1 cellular context compared by ENCODE assay signal in the genomic region with DNA sequence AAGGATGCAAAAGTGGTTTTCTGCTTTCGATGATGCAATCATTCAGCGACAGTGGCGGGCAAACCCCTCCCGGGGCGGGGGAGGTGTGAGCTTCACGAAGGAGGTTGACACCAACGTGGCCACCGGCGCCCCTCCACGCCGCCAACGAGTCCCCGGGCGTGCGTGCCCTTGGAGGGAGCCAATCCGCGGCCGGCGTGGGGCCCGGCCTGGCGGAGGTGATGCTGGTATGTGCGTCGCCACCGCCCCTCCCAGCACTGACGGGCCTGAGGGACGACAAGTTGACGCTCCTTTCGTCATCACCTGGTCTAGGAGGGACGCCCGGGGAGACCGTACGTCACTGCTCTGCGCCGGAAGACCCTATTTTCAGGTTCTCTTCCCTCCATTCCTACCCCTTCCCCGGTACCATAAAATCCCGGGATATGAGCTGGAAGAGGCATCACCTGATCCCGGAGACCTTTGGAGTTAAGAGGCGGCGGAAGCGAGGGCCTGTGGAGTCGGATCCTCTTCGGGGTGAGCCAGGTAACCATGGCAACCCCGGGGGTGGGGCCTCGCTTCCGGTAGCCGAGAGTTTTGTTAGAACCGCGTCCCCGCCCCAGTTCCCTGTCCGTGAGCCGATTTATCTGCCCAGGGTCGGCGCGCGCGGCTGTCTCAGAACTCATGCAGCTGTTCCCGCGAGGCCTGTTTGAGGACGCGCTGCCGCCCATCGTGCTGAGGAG.
A peak's percentile ranks its signal among the peaks of the same experiment; 100 is the strongest.
TF ChIP-seq lines count a peak whose summit lies in the region.

A gene (minus strand): TSS at position 146 of the 716 bp plus-strand sequence. CDS start 463 bp downstream, outside the sequence.

TF ChIP-seq in K562, 482 proteins besides CTCF, POLR2A, EP300 and RAD21 (continued from another document and continues in another):
- TF ChIP-seq, protein P1, sequence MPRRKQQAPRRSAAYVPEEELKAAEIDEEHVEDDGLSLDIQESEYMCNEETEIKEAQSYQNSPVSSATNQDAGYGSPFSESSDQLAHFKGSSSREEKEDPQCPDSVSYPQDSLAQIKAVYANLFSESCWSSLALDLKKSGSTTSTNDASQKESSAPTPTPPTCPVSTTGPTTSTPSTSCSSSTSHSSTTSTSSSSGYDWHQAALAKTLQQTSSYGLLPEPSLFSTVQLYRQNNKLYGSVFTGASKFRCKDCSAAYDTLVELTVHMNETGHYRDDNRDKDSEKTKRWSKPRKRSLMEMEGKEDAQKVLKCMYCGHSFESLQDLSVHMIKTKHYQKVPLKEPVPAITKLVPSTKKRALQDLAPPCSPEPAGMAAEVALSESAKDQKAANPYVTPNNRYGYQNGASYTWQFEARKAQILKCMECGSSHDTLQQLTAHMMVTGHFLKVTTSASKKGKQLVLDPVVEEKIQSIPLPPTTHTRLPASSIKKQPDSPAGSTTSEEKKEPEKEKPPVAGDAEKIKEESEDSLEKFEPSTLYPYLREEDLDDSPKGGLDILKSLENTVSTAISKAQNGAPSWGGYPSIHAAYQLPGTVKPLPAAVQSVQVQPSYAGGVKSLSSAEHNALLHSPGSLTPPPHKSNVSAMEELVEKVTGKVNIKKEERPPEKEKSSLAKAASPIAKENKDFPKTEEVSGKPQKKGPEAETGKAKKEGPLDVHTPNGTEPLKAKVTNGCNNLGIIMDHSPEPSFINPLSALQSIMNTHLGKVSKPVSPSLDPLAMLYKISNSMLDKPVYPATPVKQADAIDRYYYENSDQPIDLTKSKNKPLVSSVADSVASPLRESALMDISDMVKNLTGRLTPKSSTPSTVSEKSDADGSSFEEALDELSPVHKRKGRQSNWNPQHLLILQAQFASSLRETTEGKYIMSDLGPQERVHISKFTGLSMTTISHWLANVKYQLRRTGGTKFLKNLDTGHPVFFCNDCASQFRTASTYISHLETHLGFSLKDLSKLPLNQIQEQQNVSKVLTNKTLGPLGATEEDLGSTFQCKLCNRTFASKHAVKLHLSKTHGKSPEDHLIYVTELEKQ (CRISPR knock-in tag; IDR thresholded peaks at IDR 0.05) = 0 out of 2 replicates have a peak, but pooled peaks have one; percentile 61
- TF ChIP-seq HSF4 (CRISPR knock-in tag; IDR thresholded peaks at IDR 0.05; ENCODE audit: borderline replicate concordance) (no peak), CCAR2 (IDR thresholded peaks at IDR 0.05; ENCODE audit: low read depth, low read length) (no peak), TEAD1 (CRISPR knock-in tag; IDR thresholded peaks at IDR 0.05) (peak; percentile 91 to 99), BCL6 (CRISPR knock-in tag; IDR thresholded peaks at IDR 0.05) (no peak), NFYB (IDR thresholded peaks at IDR 0.05; ENCODE audit: extremely low read depth, insufficient read length) (peak; percentile 54), SNRNP70 (optimal IDR thresholded peaks at IDR 0.05; ENCODE audit: low read depth, low read length) (no peak), ZNF140 (CRISPR knock-in tag; IDR thresholded peaks at IDR 0.05) (no peak), STAT5A (IDR thresholded peaks at IDR 0.05; ENCODE audit: borderline replicate concordance, low read length) (0 out of 2 replicates have a peak, but pooled peaks have one; percentile 25), RBFOX2 (IDR thresholded peaks at IDR 0.05; ENCODE audit: low read depth, low read length) (peak; percentile 97), ZNF143 (CRISPR knock-in tag; IDR thresholded peaks at IDR 0.05) (peak; percentile 39; the same call in 1 of the 2 replicates), POLR2B (IDR thresholded peaks at IDR 0.05; ENCODE audit: low read depth, partially characterized antibody) (peak; percentile 70), MYBL2 (IDR thresholded peaks at IDR 0.05; ENCODE audit: low read depth) (no peak), MYBL2 (CRISPR knock-in tag; IDR thresholded peaks at IDR 0.05; ENCODE audit: borderline replicate concordance) (no peak)
- TF ChIP-seq, protein P2, sequence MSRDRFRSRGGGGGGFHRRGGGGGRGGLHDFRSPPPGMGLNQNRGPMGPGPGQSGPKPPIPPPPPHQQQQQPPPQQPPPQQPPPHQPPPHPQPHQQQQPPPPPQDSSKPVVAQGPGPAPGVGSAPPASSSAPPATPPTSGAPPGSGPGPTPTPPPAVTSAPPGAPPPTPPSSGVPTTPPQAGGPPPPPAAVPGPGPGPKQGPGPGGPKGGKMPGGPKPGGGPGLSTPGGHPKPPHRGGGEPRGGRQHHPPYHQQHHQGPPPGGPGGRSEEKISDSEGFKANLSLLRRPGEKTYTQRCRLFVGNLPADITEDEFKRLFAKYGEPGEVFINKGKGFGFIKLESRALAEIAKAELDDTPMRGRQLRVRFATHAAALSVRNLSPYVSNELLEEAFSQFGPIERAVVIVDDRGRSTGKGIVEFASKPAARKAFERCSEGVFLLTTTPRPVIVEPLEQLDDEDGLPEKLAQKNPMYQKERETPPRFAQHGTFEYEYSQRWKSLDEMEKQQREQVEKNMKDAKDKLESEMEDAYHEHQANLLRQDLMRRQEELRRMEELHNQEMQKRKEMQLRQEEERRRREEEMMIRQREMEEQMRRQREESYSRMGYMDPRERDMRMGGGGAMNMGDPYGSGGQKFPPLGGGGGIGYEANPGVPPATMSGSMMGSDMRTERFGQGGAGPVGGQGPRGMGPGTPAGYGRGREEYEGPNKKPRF (IDR thresholded peaks at IDR 0.05; ENCODE audit: low read depth, low read length) = no peak
- TF ChIP-seq, protein P3, sequence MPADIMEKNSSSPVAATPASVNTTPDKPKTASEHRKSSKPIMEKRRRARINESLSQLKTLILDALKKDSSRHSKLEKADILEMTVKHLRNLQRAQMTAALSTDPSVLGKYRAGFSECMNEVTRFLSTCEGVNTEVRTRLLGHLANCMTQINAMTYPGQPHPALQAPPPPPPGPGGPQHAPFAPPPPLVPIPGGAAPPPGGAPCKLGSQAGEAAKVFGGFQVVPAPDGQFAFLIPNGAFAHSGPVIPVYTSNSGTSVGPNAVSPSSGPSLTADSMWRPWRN (IDR thresholded peaks at IDR 0.05; ENCODE audit: low read depth) = peak; percentile 10; the same call in 1 of the 2 replicates
- TF ChIP-seq, protein P4, sequence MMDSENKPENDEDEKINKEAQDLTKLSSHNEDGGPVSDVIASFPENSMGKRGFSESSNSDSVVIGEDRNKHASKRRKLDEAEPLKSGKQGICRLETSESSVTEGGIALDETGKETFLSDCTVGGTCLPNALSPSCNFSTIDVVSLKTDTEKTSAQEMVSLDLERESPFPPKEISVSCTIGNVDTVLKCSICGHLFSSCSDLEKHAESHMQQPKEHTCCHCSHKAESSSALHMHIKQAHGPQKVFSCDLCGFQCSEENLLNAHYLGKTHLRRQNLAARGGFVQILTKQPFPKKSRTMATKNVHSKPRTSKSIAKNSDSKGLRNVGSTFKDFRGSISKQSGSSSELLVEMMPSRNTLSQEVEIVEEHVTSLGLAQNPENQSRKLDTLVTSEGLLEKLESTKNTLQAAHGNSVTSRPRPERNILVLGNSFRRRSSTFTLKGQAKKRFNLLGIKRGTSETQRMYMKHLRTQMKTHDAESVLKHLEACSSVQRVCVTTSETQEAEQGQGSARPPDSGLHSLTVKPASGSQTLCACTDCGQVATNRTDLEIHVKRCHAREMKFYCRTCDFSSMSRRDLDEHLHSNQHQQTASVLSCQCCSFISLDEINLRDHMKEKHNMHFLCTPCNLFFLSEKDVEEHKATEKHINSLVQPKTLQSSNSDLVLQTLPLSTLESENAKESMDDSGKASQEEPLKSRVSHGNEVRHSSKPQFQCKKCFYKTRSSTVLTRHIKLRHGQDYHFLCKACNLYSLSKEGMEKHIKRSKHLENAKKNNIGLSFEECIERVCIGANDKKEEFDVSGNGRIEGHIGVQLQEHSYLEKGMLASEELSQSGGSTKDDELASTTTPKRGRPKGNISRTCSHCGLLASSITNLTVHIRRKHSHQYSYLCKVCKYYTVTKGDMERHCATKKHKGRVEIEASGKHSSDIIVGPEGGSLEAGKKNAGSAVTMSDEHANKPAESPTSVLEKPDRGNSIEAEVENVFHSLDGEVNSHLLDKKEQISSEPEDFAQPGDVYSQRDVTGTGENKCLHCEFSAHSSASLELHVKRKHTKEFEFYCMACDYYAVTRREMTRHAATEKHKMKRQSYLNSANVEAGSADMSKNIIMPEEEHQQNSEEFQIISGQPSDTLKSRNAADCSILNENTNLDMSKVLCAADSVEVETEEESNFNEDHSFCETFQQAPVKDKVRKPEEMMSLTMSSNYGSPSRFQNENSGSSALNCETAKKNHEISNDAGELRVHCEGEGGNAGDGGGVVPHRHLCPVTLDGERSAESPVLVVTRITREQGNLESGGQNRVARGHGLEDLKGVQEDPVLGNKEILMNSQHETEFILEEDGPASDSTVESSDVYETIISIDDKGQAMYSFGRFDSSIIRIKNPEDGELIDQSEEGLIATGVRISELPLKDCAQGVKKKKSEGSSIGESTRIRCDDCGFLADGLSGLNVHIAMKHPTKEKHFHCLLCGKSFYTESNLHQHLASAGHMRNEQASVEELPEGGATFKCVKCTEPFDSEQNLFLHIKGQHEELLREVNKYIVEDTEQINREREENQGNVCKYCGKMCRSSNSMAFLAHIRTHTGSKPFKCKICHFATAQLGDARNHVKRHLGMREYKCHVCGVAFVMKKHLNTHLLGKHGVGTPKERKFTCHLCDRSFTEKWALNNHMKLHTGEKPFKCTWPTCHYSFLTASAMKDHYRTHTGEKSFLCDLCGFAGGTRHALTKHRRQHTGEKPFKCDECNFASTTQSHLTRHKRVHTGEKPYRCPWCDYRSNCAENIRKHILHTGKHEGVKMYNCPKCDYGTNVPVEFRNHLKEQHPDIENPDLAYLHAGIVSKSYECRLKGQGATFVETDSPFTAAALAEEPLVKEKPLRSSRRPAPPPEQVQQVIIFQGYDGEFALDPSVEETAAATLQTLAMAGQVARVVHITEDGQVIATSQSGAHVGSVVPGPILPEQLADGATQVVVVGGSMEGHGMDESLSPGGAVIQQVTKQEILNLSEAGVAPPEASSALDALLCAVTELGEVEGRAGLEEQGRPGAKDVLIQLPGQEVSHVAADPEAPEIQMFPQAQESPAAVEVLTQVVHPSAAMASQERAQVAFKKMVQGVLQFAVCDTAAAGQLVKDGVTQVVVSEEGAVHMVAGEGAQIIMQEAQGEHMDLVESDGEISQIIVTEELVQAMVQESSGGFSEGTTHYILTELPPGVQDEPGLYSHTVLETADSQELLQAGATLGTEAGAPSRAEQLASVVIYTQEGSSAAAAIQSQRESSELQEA (IDR thresholded peaks at IDR 0.05; ENCODE audit: low read depth) = no peak
- TF ChIP-seq, protein P5, sequence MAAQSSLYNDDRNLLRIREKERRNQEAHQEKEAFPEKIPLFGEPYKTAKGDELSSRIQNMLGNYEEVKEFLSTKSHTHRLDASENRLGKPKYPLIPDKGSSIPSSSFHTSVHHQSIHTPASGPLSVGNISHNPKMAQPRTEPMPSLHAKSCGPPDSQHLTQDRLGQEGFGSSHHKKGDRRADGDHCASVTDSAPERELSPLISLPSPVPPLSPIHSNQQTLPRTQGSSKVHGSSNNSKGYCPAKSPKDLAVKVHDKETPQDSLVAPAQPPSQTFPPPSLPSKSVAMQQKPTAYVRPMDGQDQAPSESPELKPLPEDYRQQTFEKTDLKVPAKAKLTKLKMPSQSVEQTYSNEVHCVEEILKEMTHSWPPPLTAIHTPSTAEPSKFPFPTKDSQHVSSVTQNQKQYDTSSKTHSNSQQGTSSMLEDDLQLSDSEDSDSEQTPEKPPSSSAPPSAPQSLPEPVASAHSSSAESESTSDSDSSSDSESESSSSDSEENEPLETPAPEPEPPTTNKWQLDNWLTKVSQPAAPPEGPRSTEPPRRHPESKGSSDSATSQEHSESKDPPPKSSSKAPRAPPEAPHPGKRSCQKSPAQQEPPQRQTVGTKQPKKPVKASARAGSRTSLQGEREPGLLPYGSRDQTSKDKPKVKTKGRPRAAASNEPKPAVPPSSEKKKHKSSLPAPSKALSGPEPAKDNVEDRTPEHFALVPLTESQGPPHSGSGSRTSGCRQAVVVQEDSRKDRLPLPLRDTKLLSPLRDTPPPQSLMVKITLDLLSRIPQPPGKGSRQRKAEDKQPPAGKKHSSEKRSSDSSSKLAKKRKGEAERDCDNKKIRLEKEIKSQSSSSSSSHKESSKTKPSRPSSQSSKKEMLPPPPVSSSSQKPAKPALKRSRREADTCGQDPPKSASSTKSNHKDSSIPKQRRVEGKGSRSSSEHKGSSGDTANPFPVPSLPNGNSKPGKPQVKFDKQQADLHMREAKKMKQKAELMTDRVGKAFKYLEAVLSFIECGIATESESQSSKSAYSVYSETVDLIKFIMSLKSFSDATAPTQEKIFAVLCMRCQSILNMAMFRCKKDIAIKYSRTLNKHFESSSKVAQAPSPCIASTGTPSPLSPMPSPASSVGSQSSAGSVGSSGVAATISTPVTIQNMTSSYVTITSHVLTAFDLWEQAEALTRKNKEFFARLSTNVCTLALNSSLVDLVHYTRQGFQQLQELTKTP (IDR thresholded peaks at IDR 0.05; ENCODE audit: low read depth in 1 of 2, partially characterized antibody in 2 of 2) = peak in 1 of 2 experiments; percentile 76
- TF ChIP-seq, protein P6, sequence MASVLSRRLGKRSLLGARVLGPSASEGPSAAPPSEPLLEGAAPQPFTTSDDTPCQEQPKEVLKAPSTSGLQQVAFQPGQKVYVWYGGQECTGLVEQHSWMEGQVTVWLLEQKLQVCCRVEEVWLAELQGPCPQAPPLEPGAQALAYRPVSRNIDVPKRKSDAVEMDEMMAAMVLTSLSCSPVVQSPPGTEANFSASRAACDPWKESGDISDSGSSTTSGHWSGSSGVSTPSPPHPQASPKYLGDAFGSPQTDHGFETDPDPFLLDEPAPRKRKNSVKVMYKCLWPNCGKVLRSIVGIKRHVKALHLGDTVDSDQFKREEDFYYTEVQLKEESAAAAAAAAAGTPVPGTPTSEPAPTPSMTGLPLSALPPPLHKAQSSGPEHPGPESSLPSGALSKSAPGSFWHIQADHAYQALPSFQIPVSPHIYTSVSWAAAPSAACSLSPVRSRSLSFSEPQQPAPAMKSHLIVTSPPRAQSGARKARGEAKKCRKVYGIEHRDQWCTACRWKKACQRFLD (CRISPR knock-in tag; IDR thresholded peaks at IDR 0.05) = peak; percentile 92
- TF ChIP-seq, protein P7, sequence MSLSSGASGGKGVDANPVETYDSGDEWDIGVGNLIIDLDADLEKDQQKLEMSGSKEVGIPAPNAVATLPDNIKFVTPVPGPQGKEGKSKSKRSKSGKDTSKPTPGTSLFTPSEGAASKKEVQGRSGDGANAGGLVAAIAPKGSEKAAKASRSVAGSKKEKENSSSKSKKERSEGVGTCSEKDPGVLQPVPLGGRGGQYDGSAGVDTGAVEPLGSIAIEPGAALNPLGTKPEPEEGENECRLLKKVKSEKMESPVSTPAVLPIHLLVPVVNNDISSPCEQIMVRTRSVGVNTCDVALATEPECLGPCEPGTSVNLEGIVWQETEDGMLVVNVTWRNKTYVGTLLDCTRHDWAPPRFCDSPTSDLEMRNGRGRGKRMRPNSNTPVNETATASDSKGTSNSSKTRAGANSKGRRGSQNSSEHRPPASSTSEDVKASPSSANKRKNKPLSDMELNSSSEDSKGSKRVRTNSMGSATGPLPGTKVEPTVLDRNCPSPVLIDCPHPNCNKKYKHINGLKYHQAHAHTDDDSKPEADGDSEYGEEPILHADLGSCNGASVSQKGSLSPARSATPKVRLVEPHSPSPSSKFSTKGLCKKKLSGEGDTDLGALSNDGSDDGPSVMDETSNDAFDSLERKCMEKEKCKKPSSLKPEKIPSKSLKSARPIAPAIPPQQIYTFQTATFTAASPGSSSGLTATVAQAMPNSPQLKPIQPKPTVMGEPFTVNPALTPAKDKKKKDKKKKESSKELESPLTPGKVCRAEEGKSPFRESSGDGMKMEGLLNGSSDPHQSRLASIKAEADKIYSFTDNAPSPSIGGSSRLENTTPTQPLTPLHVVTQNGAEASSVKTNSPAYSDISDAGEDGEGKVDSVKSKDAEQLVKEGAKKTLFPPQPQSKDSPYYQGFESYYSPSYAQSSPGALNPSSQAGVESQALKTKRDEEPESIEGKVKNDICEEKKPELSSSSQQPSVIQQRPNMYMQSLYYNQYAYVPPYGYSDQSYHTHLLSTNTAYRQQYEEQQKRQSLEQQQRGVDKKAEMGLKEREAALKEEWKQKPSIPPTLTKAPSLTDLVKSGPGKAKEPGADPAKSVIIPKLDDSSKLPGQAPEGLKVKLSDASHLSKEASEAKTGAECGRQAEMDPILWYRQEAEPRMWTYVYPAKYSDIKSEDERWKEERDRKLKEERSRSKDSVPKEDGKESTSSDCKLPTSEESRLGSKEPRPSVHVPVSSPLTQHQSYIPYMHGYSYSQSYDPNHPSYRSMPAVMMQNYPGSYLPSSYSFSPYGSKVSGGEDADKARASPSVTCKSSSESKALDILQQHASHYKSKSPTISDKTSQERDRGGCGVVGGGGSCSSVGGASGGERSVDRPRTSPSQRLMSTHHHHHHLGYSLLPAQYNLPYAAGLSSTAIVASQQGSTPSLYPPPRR (CRISPR knock-in tag; IDR thresholded peaks at IDR 0.05; ENCODE audit: borderline replicate concordance) = peak; percentile 86; the same call in 1 of the 2 replicates
